17 cellular contexts compared by ENCODE assay signal in the genomic region with DNA sequence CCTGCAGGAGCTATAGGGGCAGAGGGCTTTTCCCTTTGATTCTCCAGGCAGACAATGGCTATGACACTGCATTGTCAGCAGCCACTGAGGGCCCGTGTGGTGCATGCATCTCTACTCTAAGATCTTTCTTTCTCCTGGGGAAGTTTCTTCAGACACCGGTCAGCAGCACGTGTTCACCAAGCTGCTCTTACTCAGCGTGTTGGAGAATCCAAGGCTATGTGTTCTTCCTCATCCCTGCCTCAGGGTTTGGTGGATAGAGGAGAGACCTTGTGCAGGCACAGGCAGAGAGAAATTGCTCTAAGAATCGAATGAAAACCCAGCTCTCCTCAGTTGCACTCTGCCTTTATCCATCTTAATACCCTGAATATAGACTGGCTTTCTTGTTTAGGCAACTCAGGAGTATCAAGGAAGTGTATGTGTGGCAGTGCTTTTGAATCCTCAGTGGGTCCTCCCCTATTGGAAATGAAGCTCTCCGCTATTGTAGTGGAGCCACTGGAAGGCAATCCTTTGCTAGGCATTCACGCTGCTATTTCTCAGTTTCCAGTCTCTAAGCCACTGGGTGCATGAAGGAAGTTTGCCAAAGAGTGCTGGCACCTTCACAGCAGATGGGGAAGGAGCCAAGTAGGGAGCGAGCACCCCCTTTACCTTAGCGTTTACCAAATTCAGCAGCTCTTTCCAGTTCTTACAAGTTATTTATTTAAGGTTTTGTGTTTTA.
DNase-seq lines count a peak whose midpoint lies in the region; ATAC-seq and TF ChIP-seq lines count a peak whose summit lies in the region.
"Had no signal": no experiment of that assay in that cellular context is flagged by ENCODE, and none has a peak within 500 bp of the region (broad histone marks: within the 10 kb centered on the region; RNA-seq: fewer than 3 reads in every experiment).

No MANE protein-coding gene starts in this region.

- no peak overlapping the region for H3K9ac ChIP-seq in skeletal muscle tissue (ENCODE audit: low read depth in 1 of 3, low read length in 3 of 3)

- H3K4me1 ChIP-seq in GM23338 (ENCODE audit: insufficient read depth) (peaks cover 5% of the 10 kb centered on the region), gastroesophageal sphincter (peaks cover 9 to 100% (median 49%) of the 10 kb centered on the region in 3 donors), skeletal muscle tissue (ENCODE audit: control insufficient read depth in 3 of 3, insufficient read depth in 3 of 3, low read length in 3 of 3) (peaks cover 24 to 43% (median 42%) of the 10 kb centered on the region in 3 donors)
- H3K4me1 ChIP-seq in effector memory CD4-positive, alpha-beta T cell (ENCODE audit: control insufficient read depth, insufficient read depth, low read length, poor library complexity, severe bottlenecking) = no peaks in the 10 kb centered on the region

- peaks cover 40% of the 10 kb centered on the region for H3K36me3 ChIP-seq in GM23338 (ENCODE audit: insufficient read depth)
- peaks cover 0 to 62% of the 10 kb centered on the region in 2 donors for H3K36me3 ChIP-seq in gastroesophageal sphincter
- peaks cover 15 to 45% (median 28%) of the 10 kb centered on the region in 3 donors for H3K36me3 ChIP-seq in skeletal muscle tissue (ENCODE audit: control insufficient read depth in 3 of 3, insufficient read depth in 3 of 3, low read length in 3 of 3)
- peaks cover 63% of the 10 kb centered on the region for H3K36me3 ChIP-seq in effector memory CD4-positive, alpha-beta T cell (ENCODE audit: control insufficient read depth, insufficient read depth, low read length)

- peaks cover 12% of the 10 kb centered on the region; the same call in 2 of the 3 replicates for H3K4me1 Mint-ChIP-seq in GM23338
- peaks cover 23% of the 10 kb centered on the region for H3K4me1 Mint-ChIP-seq in activated naive CD8-positive, alpha-beta T cell treated with anti-CD3 and anti-CD28 coated beads, Interleukin-2, amount 50 U/mL, for 24 hours

- DNase-seq in GM23338 (ENCODE audit: low spot score) = no peak
- no peak for DNase-seq in activated naive CD8-positive, alpha-beta T cell treated with anti-CD3 and anti-CD28 coated beads, Interleukin-2, amount 50 U/mL, for 24 hours
- no peak for DNase-seq in NCI-H2196 (lab: John Stamatoyannopoulos, UW; ENCODE audit: unreplicated experiment)
- DNase-seq in effector memory CD4-positive, alpha-beta T cell = no peak
- no peak for DNase-seq in amniotic stem cell (lab: John Stamatoyannopoulos, UW)
- DNase-seq: activated CD4-positive, alpha-beta T cell treated with anti-CD3 and anti-CD28 coated beads for 36 hours; activated T-cell treated with anti-CD3 and anti-CD28 coated beads, Interleukin-2, amount 50 U/mL, for 24 hours; immature natural killer cell; Karpas-422; NCI-H1417 treated with DMSO at 0.1 percent for 48 hours; NCI-H510A treated with DMSO at 0.1 percent for 48 hours; PC-3; T-helper 1 cell had no signal

- no peaks in the 10 kb centered on the region for H3K9me3 Mint-ChIP-seq in GM23338
- H3K9me3 Mint-ChIP-seq in activated naive CD8-positive, alpha-beta T cell treated with anti-CD3 and anti-CD28 coated beads, Interleukin-2, amount 50 U/mL, for 24 hours = no peaks in the 10 kb centered on the region
- H3K9me3 Mint-ChIP-seq: activated T-cell treated with anti-CD3 and anti-CD28 coated beads, Interleukin-2, amount 50 U/mL, for 24 hours; immature natural killer cell had no signal

- no peak overlapping the region for H3K27ac ChIP-seq in GM23338 (ENCODE audit: low read depth)
- peak overlapping the region in 3 of 4 donors; percentile 24 to 78 (median 74) for H3K27ac ChIP-seq in gastroesophageal sphincter
- peak overlapping the region; percentile 31 for H3K27ac ChIP-seq in skeletal muscle tissue (ENCODE audit: low read depth, low read length)
- H3K27ac ChIP-seq in effector memory CD4-positive, alpha-beta T cell (ENCODE audit: insufficient read depth, low read length, poor library complexity, severe bottlenecking) = no peak overlapping the region

- peak overlapping the region; percentile 69; the same call in 1 of the 2 replicates for H3K27ac Mint-ChIP-seq in GM23338
- peak overlapping the region; percentile 17 for H3K27ac Mint-ChIP-seq in activated naive CD8-positive, alpha-beta T cell treated with anti-CD3 and anti-CD28 coated beads, Interleukin-2, amount 50 U/mL, for 24 hours
- H3K27ac Mint-ChIP-seq: activated CD4-positive, alpha-beta T cell treated with anti-CD3 and anti-CD28 coated beads for 36 hours; activated T-cell treated with anti-CD3 and anti-CD28 coated beads, Interleukin-2, amount 50 U/mL, for 24 hours; immature natural killer cell had no signal

- no peak for ATAC-seq in GM23338
- no peak for ATAC-seq in activated naive CD8-positive, alpha-beta T cell treated with anti-CD3 and anti-CD28 coated beads, Interleukin-2, amount 50 U/mL, for 24 hours
- ATAC-seq in gastroesophageal sphincter = no peak
- no peak for ATAC-seq in HG03175 (IDR thresholded peaks at IDR 0.05; ENCODE audit: unreplicated experiment)
- ATAC-seq: activated CD4-positive, alpha-beta T cell treated with anti-CD3 and anti-CD28 coated beads for 36 hours; PC-3 had no signal

- H3K9me2 ChIP-seq in GM23338 (ENCODE audit: insufficient read depth) = no peaks in the 10 kb centered on the region

- no peaks in the 10 kb centered on the region for H3F3A ChIP-seq in GM23338 (replicated peaks; ENCODE audit: low read depth)

- TF ChIP-seq EP300 in gastroesophageal sphincter (IDR thresholded peaks at IDR 0.05) = no peak

- H3K27me3 ChIP-seq in GM23338 (ENCODE audit: insufficient read depth) (no peaks in the 10 kb centered on the region), gastroesophageal sphincter (no peaks in the 10 kb centered on the region), skeletal muscle tissue (ENCODE audit: control insufficient read depth in 3 of 3, insufficient read depth in 3 of 3, low read length in 3 of 3) (no peaks in the 10 kb centered on the region)
- no peaks in the 10 kb centered on the region for H3K27me3 ChIP-seq in effector memory CD4-positive, alpha-beta T cell (replicated peaks; ENCODE audit: control insufficient read depth, insufficient read depth, low read length, poor library complexity, severe bottlenecking)

- no peak overlapping the region for H2AFZ ChIP-seq in GM23338

- no peaks in the 10 kb centered on the region for H3K9me3 ChIP-seq in gastroesophageal sphincter
- H3K9me3 ChIP-seq in skeletal muscle tissue (ENCODE audit: control insufficient read depth in 3 of 3, low read length in 3 of 3) = no peaks in the 10 kb centered on the region
- no peaks in the 10 kb centered on the region for H3K9me3 ChIP-seq in effector memory CD4-positive, alpha-beta T cell (ENCODE audit: control insufficient read depth, low read length)
- H3K9me3 ChIP-seq: prostate gland had no signal

- 51 to 53% methylated on average over 5 to 9 of the region's 9 CpGs for WGBS in gastroesophageal sphincter (ENCODE audit: low coverage in 1 of 2), 2 donors

- peaks cover 7% of the 10 kb centered on the region for H3K27me3 Mint-ChIP-seq in GM23338 (ENCODE audit: insufficient read depth, low read depth, poor library complexity)
- no peaks in the 10 kb centered on the region for H3K27me3 Mint-ChIP-seq in activated naive CD8-positive, alpha-beta T cell treated with anti-CD3 and anti-CD28 coated beads, Interleukin-2, amount 50 U/mL, for 24 hours
- H3K27me3 Mint-ChIP-seq: activated CD4-positive, alpha-beta T cell treated with anti-CD3 and anti-CD28 coated beads for 36 hours; activated T-cell treated with anti-CD3 and anti-CD28 coated beads, Interleukin-2, amount 50 U/mL, for 24 hours had no signal

- TF ChIP-seq CTCF in GM23338 (conservative IDR thresholded peaks at IDR 0.05; ENCODE audit: low read depth in 2 of 2) (no peak), gastroesophageal sphincter (IDR thresholded peaks at IDR 0.05) (no peak)

- no peak overlapping the region for H3K4me2 ChIP-seq in GM23338

- peaks cover 14% of the 10 kb centered on the region for H4K20me1 ChIP-seq in GM23338 (replicated peaks; ENCODE audit: insufficient read depth)

- H3K4me3 Mint-ChIP-seq in GM23338 = no peak overlapping the region
- no peak overlapping the region for H3K4me3 Mint-ChIP-seq in activated naive CD8-positive, alpha-beta T cell treated with anti-CD3 and anti-CD28 coated beads, Interleukin-2, amount 50 U/mL, for 24 hours
- H3K4me3 Mint-ChIP-seq: activated CD4-positive, alpha-beta T cell treated with anti-CD3 and anti-CD28 coated beads for 36 hours; activated T-cell treated with anti-CD3 and anti-CD28 coated beads, Interleukin-2, amount 50 U/mL, for 24 hours; immature natural killer cell had no signal

- H3K36me3 Mint-ChIP-seq in GM23338 (ENCODE audit: low read depth) = peaks cover 68% of the 10 kb centered on the region
- H3K36me3 Mint-ChIP-seq in activated naive CD8-positive, alpha-beta T cell treated with anti-CD3 and anti-CD28 coated beads, Interleukin-2, amount 50 U/mL, for 24 hours (ENCODE audit: low read depth) = peaks cover 25% of the 10 kb centered on the region

- no peak overlapping the region for H3K4me3 ChIP-seq in GM23338
- H3K4me3 ChIP-seq in gastroesophageal sphincter = no peak overlapping the region
- no peak overlapping the region for H3K4me3 ChIP-seq in skeletal muscle tissue (ENCODE audit: low read length in 3 of 3)
- H3K4me3 ChIP-seq in effector memory CD4-positive, alpha-beta T cell (ENCODE audit: insufficient read depth, low read depth, low read length, poor library complexity, severe bottlenecking) = no peak overlapping the region
- H3K4me3 ChIP-seq: prostate gland had no signal

- 0 out of 2 replicates have a peak, but pooled peaks cover 4% of the 10 kb centered on the region for H3K79me2 ChIP-seq in GM23338 (replicated peaks; ENCODE audit: insufficient read depth)

- no peak for TF ChIP-seq POLR2A in gastroesophageal sphincter (IDR thresholded peaks at IDR 0.05)

TF ChIP-seq in GM23338, 12 proteins besides CTCF, POLR2A, EP300 and RAD21 (continues in another document):
- TF ChIP-seq ZNF114 (CRISPR knock-in tag; IDR thresholded peaks at IDR 0.05) (no peak), POLR2AphosphoS5 (IDR thresholded peaks at IDR 0.05; ENCODE audit: low read depth) (no peak), STAT1 (IDR thresholded peaks at IDR 0.05; ENCODE audit: unreplicated experiment) (no peak), JUNB (IDR thresholded peaks at IDR 0.05; ENCODE audit: unreplicated experiment) (no peak)

Comparison
In these comparisons a context has a peak if more than half of its experiments do, and no peak if none do; other contexts are left out.
1. H3K27ac ChIP-seq: peak in gastroesophageal sphincter (3 of 4) and skeletal muscle tissue (single experiment); none in GM23338 (single experiment) and effector memory CD4-positive, alpha-beta T cell (single experiment).